30 cellular contexts compared by ENCODE assay signal in genomic region chr19:4365341-4365740, GRCh38. TPM values are rescaled to one million over a fixed set of nuclear protein-coding genes. Genes with fewer than 3 reads are reported as not detected.
DNase-seq lines count a peak whose midpoint lies in the region; ATAC-seq and TF ChIP-seq lines count a peak whose summit lies in the region.
"Had no signal": no experiment of that assay in that cellular context is flagged by ENCODE, and none has a peak within 500 bp of the region (broad histone marks: within the 10 kb centered on the region; RNA-seq: fewer than 3 reads in every experiment).

No MANE protein-coding gene starts in this region.

- POLR2A ChIA-PET in activated naive CD8-positive, alpha-beta T cell treated with anti-CD3 and anti-CD28 coated beads, Interleukin-2, amount 10 ng/mL, durations not matched to agents 7 days and 5 days (lab: Charles Lee), result interaction anchor here (1.3 kb wide), 1 partner anchor 12 kb away, joined by 3 read pairs; no protein-coding TSS in a partner anchor

- H3K27ac Mint-ChIP-seq in activated naive CD8-positive, alpha-beta T cell treated with anti-CD3 and anti-CD28 coated beads, Interleukin-2, amount 10 ng/mL, durations not matched to agents 7 days and 5 days, result no peak overlapping the region
- no peak overlapping the region for H3K27ac Mint-ChIP-seq in activated naive CD8-positive, alpha-beta T cell treated with anti-CD3 and anti-CD28 coated beads for 36 hours
- H3K27ac Mint-ChIP-seq: activated CD4-positive, alpha-beta memory T cell treated with anti-CD3 and anti-CD28 coated beads for 36 hours; activated T-cell treated with anti-CD3 and anti-CD28 coated beads, Interleukin-2, amount 50 U/mL, for 72 hours; CD8-positive, alpha-beta T cell; T-helper 17 cell had no signal

- TF ChIP-seq POLR2A in stomach (IDR thresholded peaks at IDR 0.05), result no peak

- H3K27ac ChIP-seq in stomach, result no peak overlapping the region
- H3K27ac ChIP-seq: foreskin keratinocyte, KMS-11, right atrium auricular region, thyroid gland, uterus had no signal

- H3K4me3 ChIP-seq in stomach, result no peak overlapping the region
- H3K4me3 ChIP-seq: esophagus squamous epithelium, right atrium auricular region, smooth muscle cell, thyroid gland, uterus had no signal

- TF ChIP-seq CTCF in stomach (IDR thresholded peaks at IDR 0.05), result no peak

- no peak overlapping the region for H3K4me3 Mint-ChIP-seq in activated naive CD8-positive, alpha-beta T cell treated with anti-CD3 and anti-CD28 coated beads, Interleukin-2, amount 10 ng/mL, durations not matched to agents 7 days and 5 days
- no peak overlapping the region for H3K4me3 Mint-ChIP-seq in activated naive CD8-positive, alpha-beta T cell treated with anti-CD3 and anti-CD28 coated beads for 36 hours
- H3K4me3 Mint-ChIP-seq: activated CD4-positive, alpha-beta memory T cell treated with anti-CD3 and anti-CD28 coated beads for 36 hours; activated T-cell treated with anti-CD3 and anti-CD28 coated beads, Interleukin-2, amount 50 U/mL, for 72 hours; CD8-positive, alpha-beta T cell; stimulated activated naive CD8-positive, alpha-beta T cell treated with anti-CD3 and anti-CD28 coated beads, Interleukin-15, amount 100 ng/mL, for 72 hours; T-helper 17 cell had no signal

- H3K4me1 Mint-ChIP-seq in activated naive CD8-positive, alpha-beta T cell treated with anti-CD3 and anti-CD28 coated beads, Interleukin-2, amount 10 ng/mL, durations not matched to agents 7 days and 5 days, result peaks cover 20% of the 10 kb centered on the region
- peaks cover 23% of the 10 kb centered on the region for H3K4me1 Mint-ChIP-seq in activated naive CD8-positive, alpha-beta T cell treated with anti-CD3 and anti-CD28 coated beads for 36 hours

- no peaks in the 10 kb centered on the region for H3K27me3 ChIP-seq in stomach
- H3K27me3 ChIP-seq: esophagus squamous epithelium, foreskin keratinocyte, right atrium auricular region, thyroid gland, uterus had no signal

- H3K4me1 ChIP-seq in stomach, result peaks cover 27 to 48% (median 39%) of the 10 kb centered on the region in 4 donors

- H3K36me3 ChIP-seq in stomach, result peaks cover 58 to 71% (median 68%) of the 10 kb centered on the region in 4 donors
- H3K36me3 ChIP-seq: uterus had no signal

- no peak for TF ChIP-seq EP300 in stomach (IDR thresholded peaks at IDR 0.05)

- no peak for ATAC-seq in activated naive CD8-positive, alpha-beta T cell treated with anti-CD3 and anti-CD28 coated beads, Interleukin-2, amount 10 ng/mL, durations not matched to agents 7 days and 5 days (ENCODE audit: low read depth)
- ATAC-seq in left colon, result peak; percentile 25
- ATAC-seq: activated CD4-positive, CD25-positive, alpha-beta regulatory T cell treated with anti-CD3 and anti-CD28 coated beads, Interleukin-2, amount 50 U/mL, for 24 hours; activated T-cell treated with anti-CD3 and anti-CD28 coated beads, Interleukin-2, amount 50 U/mL, for 72 hours; CD8-positive, alpha-beta T cell; foreskin keratinocyte; left ventricle myocardium superior; PC-3; stimulated activated naive CD8-positive, alpha-beta T cell treated with anti-CD3 and anti-CD28 coated beads, Interleukin-15, amount 100 ng/mL, for 72 hours; T-helper 17 cell had no signal

- H3K9me3 ChIP-seq in stomach, result no peaks in the 10 kb centered on the region
- H3K9me3 ChIP-seq: esophagus squamous epithelium, right atrium auricular region, thyroid gland, uterus had no signal

- no peaks in the 10 kb centered on the region for H3K9me3 Mint-ChIP-seq in activated naive CD8-positive, alpha-beta T cell treated with anti-CD3 and anti-CD28 coated beads, Interleukin-2, amount 10 ng/mL, durations not matched to agents 7 days and 5 days
- H3K9me3 Mint-ChIP-seq in activated naive CD8-positive, alpha-beta T cell treated with anti-CD3 and anti-CD28 coated beads for 36 hours, result no peaks in the 10 kb centered on the region
- H3K9me3 Mint-ChIP-seq: activated CD4-positive, alpha-beta memory T cell treated with anti-CD3 and anti-CD28 coated beads for 36 hours; activated T-cell treated with anti-CD3 and anti-CD28 coated beads, Interleukin-2, amount 50 U/mL, for 72 hours; CD8-positive, alpha-beta T cell; stimulated activated naive CD8-positive, alpha-beta T cell treated with anti-CD3 and anti-CD28 coated beads, Interleukin-15, amount 100 ng/mL, for 72 hours had no signal

- intact Hi-C loops in left colon (cut with DNase I, micrococcal nuclease) (no loop called here), stomach (cut with DNase I; ENCODE audit: low total_unique reads) (no loop called here)

- 71 to 81% (median 76%) methylated on average over 3 to 16 of the region's 16 CpGs for WGBS in stomach, 5 donors

- H3K36me3 Mint-ChIP-seq in activated naive CD8-positive, alpha-beta T cell treated with anti-CD3 and anti-CD28 coated beads, Interleukin-2, amount 10 ng/mL, durations not matched to agents 7 days and 5 days, result peaks cover 13% of the 10 kb centered on the region
- H3K36me3 Mint-ChIP-seq in activated naive CD8-positive, alpha-beta T cell treated with anti-CD3 and anti-CD28 coated beads for 36 hours, result no peaks in the 10 kb centered on the region

- DNase-seq in activated naive CD8-positive, alpha-beta T cell treated with anti-CD3 and anti-CD28 coated beads, Interleukin-2, amount 10 ng/mL, durations not matched to agents 7 days and 5 days, result peak; percentile 31
- no peak for DNase-seq in activated naive CD8-positive, alpha-beta T cell treated with anti-CD3 and anti-CD28 coated beads for 36 hours
- DNase-seq in left colon (peak in 1 of 2 donors; percentile 66), stomach (peak; percentile 56), Kasumi-1 (lab: John Stamatoyannopoulos, UW) (no peak), DMS79 treated with DMSO at 0.1 percent for 48 hours (lab: John Stamatoyannopoulos, UW) (no peak)
- DNase-seq: 8988T; activated CD4-positive, alpha-beta memory T cell treated with anti-CD3 and anti-CD28 coated beads for 36 hours; activated T-cell treated with anti-CD3 and anti-CD28 coated beads, Interleukin-2, amount 50 U/mL, for 72 hours; CD8-positive, alpha-beta T cell; central memory CD4-positive, alpha-beta T cell; esophagus squamous epithelium; foreskin keratinocyte; head of caudate nucleus; left ventricle myocardium superior; MM.1S; NCI-H2029; NCI-H524 treated with DMSO at 0.1 percent for 48 hours; NK-92 treated with Interleukin-12 subunit alpha and Interleukin-12 subunit beta, amount 100 ng/mL, for 24 hours; PC-3; Right ventricle myocardium superior; stimulated activated CD4-positive, alpha-beta T cell treated with anti-CD3 and anti-CD28 coated beads, Interleukin-1b, Interleukin-23, amount 100 ng/mL, for 48 hours; stimulated activated naive CD8-positive, alpha-beta T cell treated with anti-CD3 and anti-CD28 coated beads, Interleukin-15, amount 100 ng/mL, for 72 hours; T-helper 17 cell; thyroid gland; uterus had no signal

- no peaks in the 10 kb centered on the region for H3K27me3 Mint-ChIP-seq in activated naive CD8-positive, alpha-beta T cell treated with anti-CD3 and anti-CD28 coated beads, Interleukin-2, amount 10 ng/mL, durations not matched to agents 7 days and 5 days
- no peaks in the 10 kb centered on the region for H3K27me3 Mint-ChIP-seq in activated naive CD8-positive, alpha-beta T cell treated with anti-CD3 and anti-CD28 coated beads for 36 hours
- H3K27me3 Mint-ChIP-seq: activated CD4-positive, alpha-beta memory T cell treated with anti-CD3 and anti-CD28 coated beads for 36 hours; stimulated activated naive CD8-positive, alpha-beta T cell treated with anti-CD3 and anti-CD28 coated beads, Interleukin-15, amount 100 ng/mL, for 72 hours; T-helper 17 cell had no signal

RNA-seq across cellular contexts. Expression of gene MPND, which starts 22.0 kb away (rescaled TPM):
- total RNA-seq in activated naive CD8-positive, alpha-beta T cell treated with anti-CD3 and anti-CD28 coated beads, Interleukin-2, amount 10 ng/mL, durations not matched to agents 7 days and 5 days, result 10 to 100 TPM; 23.7 to 26.2 TPM
- total RNA-seq in activated naive CD8-positive, alpha-beta T cell treated with anti-CD3 and anti-CD28 coated beads for 36 hours, result 10 to 100 TPM; 15.6 to 18.8 TPM
- 10 to 100 TPM; 77.3 to 84.6 TPM for total RNA-seq in left colon
- 10 to 100 TPM in 2 of 5 donors, 1 to 10 TPM in 3; 2.2 to 24.5 (median 8.3) TPM for total RNA-seq in stomach
- 10 to 100 TPM; 20.4 to 25.0 (median 22.0) TPM for polyA plus RNA-seq in stomach

RNA-seq across cellular contexts. Expression of gene STAP2, which starts 26.7 kb away (rescaled TPM):
- total RNA-seq in activated naive CD8-positive, alpha-beta T cell treated with anti-CD3 and anti-CD28 coated beads, Interleukin-2, amount 10 ng/mL, durations not matched to agents 7 days and 5 days, result 1 to 10 TPM; 8.4 to 8.8 TPM
- 10 to 100 TPM; 12.3 to 13.1 TPM for total RNA-seq in activated naive CD8-positive, alpha-beta T cell treated with anti-CD3 and anti-CD28 coated beads for 36 hours
- total RNA-seq in left colon (100 to 1,000 TPM; 222 to 249 TPM), stomach (100 to 1,000 TPM in 1 of 5 donors, 10 to 100 TPM in 3, not detected in 1; 20.7 to 250 (median 35.1) TPM)
- polyA plus RNA-seq in stomach, result 10 to 100 TPM; 32.7 to 70.8 (median 52.4) TPM

RNA-seq across cellular contexts. Expression of gene SH3GL1, which starts 35.0 kb away (rescaled TPM):
- 10 to 100 TPM; 54.6 to 56.8 TPM for total RNA-seq in activated naive CD8-positive, alpha-beta T cell treated with anti-CD3 and anti-CD28 coated beads, Interleukin-2, amount 10 ng/mL, durations not matched to agents 7 days and 5 days
- 10 to 100 TPM; 40.3 to 41.1 TPM for total RNA-seq in activated naive CD8-positive, alpha-beta T cell treated with anti-CD3 and anti-CD28 coated beads for 36 hours
- total RNA-seq in left colon, result 10 to 100 TPM; 42.3 to 44.4 TPM
- total RNA-seq in stomach, result 100 to 1,000 TPM in 1 of 5 donors, 10 to 100 TPM in 4; 14.8 to 111 (median 26.3) TPM
- 10 to 100 TPM; 44.9 to 48.5 (median 46.0) TPM for polyA plus RNA-seq in stomach

RNA-seq across cellular contexts. Expression of gene CHAF1A, which starts 37.1 kb away (rescaled TPM):
- 10 to 100 TPM; 77.0 to 79.1 TPM for total RNA-seq in activated naive CD8-positive, alpha-beta T cell treated with anti-CD3 and anti-CD28 coated beads, Interleukin-2, amount 10 ng/mL, durations not matched to agents 7 days and 5 days
- 10 to 100 TPM; 76.8 to 77.6 TPM for total RNA-seq in activated naive CD8-positive, alpha-beta T cell treated with anti-CD3 and anti-CD28 coated beads for 36 hours
- 10 to 100 TPM in 1 of 2 donors, 1 to 10 TPM in 1; 10.0 to 15.5 TPM for total RNA-seq in left colon
- total RNA-seq in stomach, result 100 to 1,000 TPM in 1 of 5 donors, 10 to 100 TPM in 1, 1 to 10 TPM in 3; 1.8 to 100 (median 9.8) TPM
- polyA plus RNA-seq in stomach, result 1 to 10 TPM; 5.4 to 7.2 (median 5.8) TPM

Comparison
In these comparisons a context has a peak if more than half of its experiments do, and no peak if none do; other contexts are left out.
1. DNase-seq: peak in activated naive CD8-positive, alpha-beta T cell treated with anti-CD3 and anti-CD28 coated beads, Interleukin-2, amount 10 ng/mL, durations not matched to agents 7 days and 5 days (single experiment) and stomach (single experiment); none in activated naive CD8-positive, alpha-beta T cell treated with anti-CD3 and anti-CD28 coated beads for 36 hours (single experiment), Kasumi-1 (0 of 2) and DMS79 treated with DMSO at 0.1 percent for 48 hours (single experiment).